In genomic region chr1:92953491-92953890, GRCh38 we compare ENCODE assay signal across 10 cellular contexts. TPM values are rescaled to one million over a fixed set of nuclear protein-coding genes. Genes with fewer than 3 reads are reported as not detected.
DNase-seq lines count a peak whose midpoint lies in the region; ATAC-seq, FAIRE-seq and TF ChIP-seq lines count a peak whose summit lies in the region.
"Had no signal": no experiment of that assay in that cellular context is flagged by ENCODE, and none has a peak within 500 bp of the region (broad histone marks: within the 10 kb centered on the region; RNA-seq: fewer than 3 reads in every experiment).

No MANE protein-coding gene starts in this region.

- peaks cover 53% of the 10 kb centered on the region for H3K4me1 Mint-ChIP-seq in activated naive CD8-positive, alpha-beta T cell treated with anti-CD3 and anti-CD28 coated beads for 36 hours
- no peaks in the 10 kb centered on the region for H3K4me1 Mint-ChIP-seq in osteocyte (ENCODE audit: unreplicated experiment)

- no peak for TF ChIP-seq CTCF in osteocyte (IDR thresholded peaks at IDR 0.05)

- H3K27me3 Mint-ChIP-seq in activated naive CD8-positive, alpha-beta T cell treated with anti-CD3 and anti-CD28 coated beads for 36 hours = no peaks in the 10 kb centered on the region
- H3K27me3 Mint-ChIP-seq in osteocyte (ENCODE audit: unreplicated experiment) = no peaks in the 10 kb centered on the region

- DNase-seq in GM12892 (ENCODE audit: insufficient read length) (no peak), NCI-H510A treated with DMSO at 0.1 percent for 48 hours (lab: John Stamatoyannopoulos, UW) (no peak), HuH-7.5 (ENCODE audit: low spot score) (no peak), osteocyte (ENCODE audit: extremely low spot score, unreplicated experiment) (no peak), NCI-H2107 treated with DMSO at 0.1 percent for 48 hours (lab: John Stamatoyannopoulos, UW; ENCODE audit: unreplicated experiment) (no peak)
- DNase-seq in activated naive CD8-positive, alpha-beta T cell treated with anti-CD3 and anti-CD28 coated beads for 36 hours = peak; percentile 44
- DNase-seq: pancreas had no signal

- no peaks in the 10 kb centered on the region for H3K9me3 Mint-ChIP-seq in activated naive CD8-positive, alpha-beta T cell treated with anti-CD3 and anti-CD28 coated beads for 36 hours
- H3K9me3 Mint-ChIP-seq in osteocyte (ENCODE audit: unreplicated experiment) = no peaks in the 10 kb centered on the region

- peak overlapping the region; percentile 35 for H3K4me3 Mint-ChIP-seq in activated naive CD8-positive, alpha-beta T cell treated with anti-CD3 and anti-CD28 coated beads for 36 hours
- H3K4me3 Mint-ChIP-seq in osteocyte (ENCODE audit: unreplicated experiment) = no peak overlapping the region

- H3K36me3 Mint-ChIP-seq in activated naive CD8-positive, alpha-beta T cell treated with anti-CD3 and anti-CD28 coated beads for 36 hours = peaks cover 9% of the 10 kb centered on the region
- peaks cover 2% of the 10 kb centered on the region for H3K36me3 Mint-ChIP-seq in osteocyte (ENCODE audit: unreplicated experiment)

- H3K27ac Mint-ChIP-seq in activated naive CD8-positive, alpha-beta T cell treated with anti-CD3 and anti-CD28 coated beads for 36 hours = peak overlapping the region; percentile 69
- no peak overlapping the region for H3K27ac Mint-ChIP-seq in osteocyte (ENCODE audit: unreplicated experiment)

- TF ChIP-seq POLR2A in GM12892 (IDR thresholded peaks at IDR 0.05; ENCODE audit: low read depth, low read length) = no peak

- ATAC-seq in GM21447 (IDR thresholded peaks at IDR 0.05; ENCODE audit: unreplicated experiment) (peak; percentile 59), HG03520 (IDR thresholded peaks at IDR 0.05; ENCODE audit: unreplicated experiment) (peak; percentile 66)

- peak; percentile 97 for FAIRE-seq in GM12892 (lab: Jason Lieb, UNC)
- FAIRE-seq: endothelial cell of umbilical vein, pancreas had no signal

RNA-seq across cellular contexts. Expression of gene DIPK1A, which starts 7.8 kb away (rescaled TPM):
- 6.1 TPM for polyA plus RNA-seq in GM12892 (2012; ENCODE audit: missing spikeins)
- 1 to 10 TPM; 8.4 to 9.4 TPM for total RNA-seq in activated naive CD8-positive, alpha-beta T cell treated with anti-CD3 and anti-CD28 coated beads for 36 hours
- 6.3 and 6.7 TPM in 2 replicates for total RNA-seq in osteocyte
